In genomic region chr2:109433926-109434325, GRCh38 we compare ENCODE assay signal across 17 cellular contexts.
DNase-seq lines count a peak whose midpoint lies in the region; ATAC-seq and TF ChIP-seq lines count a peak whose summit lies in the region.
"Had no signal": no experiment of that assay in that cellular context is flagged by ENCODE, and none has a peak within 500 bp of the region (broad histone marks: within the 10 kb centered on the region; RNA-seq: fewer than 3 reads in every experiment).

No MANE protein-coding gene starts in this region.

- no peak overlapping the region for H2AK5ac ChIP-seq in neuronal stem cell (ENCODE audit: low read depth, low read length)

- H3K4me3 ChIP-seq in RWPE2 (ENCODE audit: severe bottlenecking) (no peak overlapping the region), neuronal stem cell (ENCODE audit: low read length in 2 of 2) (no peak overlapping the region), spleen (no peak overlapping the region), SK-N-SH (ENCODE audit: low read depth in 2 of 2, low read length in 1 of 2) (no peak overlapping the region)
- H3K4me3 ChIP-seq: GM23248 had no signal

- H2AFZ ChIP-seq in neuronal stem cell (ENCODE audit: low read length), result no peak overlapping the region
- no peak overlapping the region for H2AFZ ChIP-seq in SK-N-SH (ENCODE audit: low read depth)
- H2AFZ ChIP-seq: GM23248 had no signal

- H4K8ac ChIP-seq in neuronal stem cell (ENCODE audit: low read depth, low read length), result no peak overlapping the region

- H3K4me1 ChIP-seq in RWPE2 (ENCODE audit: insufficient read depth, poor library complexity, severe bottlenecking) (no peaks in the 10 kb centered on the region), neuronal stem cell (ENCODE audit: control insufficient read depth in 2 of 2, insufficient read depth in 1 of 2, low read depth in 1 of 2, low read length in 2 of 2) (peaks cover 0 to 2% of the 10 kb centered on the region in 2 donors), spleen (no peaks in the 10 kb centered on the region), SK-N-SH (ENCODE audit: control insufficient read depth in 1 of 2, insufficient read depth in 2 of 2, low read depth in 1 of 2, low read length in 1 of 2) (no peaks in the 10 kb centered on the region; a peak in 1 of 4 replicates)

- no peak overlapping the region for H3K4ac ChIP-seq in neuronal stem cell (ENCODE audit: low read length)

- no peak for TF ChIP-seq EP300 in SK-N-SH (IDR thresholded peaks at IDR 0.05; ENCODE audit: borderline replicate concordance in 1 of 2, low read depth in 1 of 2, low read length in 1 of 2)

- peak; percentile 31 for DNase-seq in RWPE2 (ENCODE audit: low spot score)
- peak; percentile 80 for DNase-seq in chondrocyte (ENCODE audit: low spot score)
- no peak for DNase-seq in neuronal stem cell (ENCODE audit: low spot score)
- DNase-seq in spleen, result peak; percentile 67
- no peak for DNase-seq in SK-N-SH
- no peak for DNase-seq in activated T-cell treated with anti-CD3 and anti-CD28 coated beads, Interleukin-2, amount 50 U/mL, for 1 hour
- no peak for DNase-seq in stimulated activated CD4-positive, alpha-beta T cell treated with anti-CD3 and anti-CD28 coated beads, Interleukin-4, amount 100 ng/mL, for 24 hours
- DNase-seq in HFFc6, result no peak
- DNase-seq: ACHN; C1 segment of cervical spinal cord; CD4-positive, alpha-beta T cell; DMS153; DMS79 treated with DMSO at 0.1 percent for 48 hours; EL; GM23248; H7 had no signal

- no peaks in the 10 kb centered on the region for H3K27me3 Mint-ChIP-seq in chondrocyte (ENCODE audit: low read depth)
- H3K27me3 Mint-ChIP-seq in HFFc6 (ENCODE audit: insufficient read depth), result peaks cover 13% of the 10 kb centered on the region
- H3K27me3 Mint-ChIP-seq: B cell; CD4-positive, alpha-beta T cell had no signal

- no peak overlapping the region for H2BK12ac ChIP-seq in neuronal stem cell (ENCODE audit: low read length)

- H3K23ac ChIP-seq in neuronal stem cell (ENCODE audit: low read depth, low read length, poor library complexity), result no peak overlapping the region

- no peaks in the 10 kb centered on the region for H4K20me1 ChIP-seq in SK-N-SH (ENCODE audit: insufficient read depth)

- H3K9me3 ChIP-seq in RWPE2 (ENCODE audit: severe bottlenecking) (no peaks in the 10 kb centered on the region), neuronal stem cell (replicated peaks in 1 of 2; ENCODE audit: control insufficient read depth in 2 of 2, insufficient read depth in 1 of 2, low read depth in 1 of 2, low read length in 2 of 2) (peaks cover 0 to 3% of the 10 kb centered on the region in 2 donors), spleen (no peaks in the 10 kb centered on the region), SK-N-SH (no peaks in the 10 kb centered on the region)

- H3K9ac ChIP-seq in neuronal stem cell (ENCODE audit: low read depth, low read length, poor library complexity) (no peak overlapping the region), SK-N-SH (no peak overlapping the region)
- H3K9ac ChIP-seq: GM23248 had no signal

- no peak for TF ChIP-seq RAD21 in SK-N-SH (IDR thresholded peaks at IDR 0.05; ENCODE audit: low read length)

- no CpG with 5 or more reads among the region's 10 CpGs for WGBS in neuronal stem cell (ENCODE audit: extremely low coverage in 2 of 2, insufficient read length in 2 of 2, insufficient replicate concordance in 1 of 2), 2 donors
- WGBS in spleen, 5 donors, result 93 to 95% (median 94%) methylated on average over 5 to 10 of the region's 10 CpGs
- 90% methylated on average over 7 of the region's 10 CpGs for WGBS in SK-N-SH (ENCODE audit: low lambda C conversion rate)

- no peak overlapping the region for H3K4me2 ChIP-seq in neuronal stem cell (ENCODE audit: insufficient read depth, low read length, poor library complexity, severe bottlenecking)
- no peak overlapping the region for H3K4me2 ChIP-seq in SK-N-SH

- TF ChIP-seq CTCF in RWPE2 (IDR thresholded peaks at IDR 0.05; ENCODE audit: poor library complexity, severe bottlenecking) (no peak), chondrocyte (IDR thresholded peaks at IDR 0.05) (no peak), spleen (IDR thresholded peaks at IDR 0.05 in 8 of 11, conservative IDR thresholded peaks at IDR 0.05 in 3 of 11) (no peak), SK-N-SH (IDR thresholded peaks at IDR 0.05) (no peak), HFFc6 (IDR thresholded peaks at IDR 0.05) (no peak)

- no peaks in the 10 kb centered on the region for H3K27me3 ChIP-seq in RWPE2 (ENCODE audit: insufficient read depth, poor library complexity, severe bottlenecking)
- no peaks in the 10 kb centered on the region for H3K27me3 ChIP-seq in neuronal stem cell (ENCODE audit: control insufficient read depth in 3 of 3, insufficient read depth in 3 of 3, low read depth in 1 of 3, low read length in 3 of 3)
- no peaks in the 10 kb centered on the region for H3K27me3 ChIP-seq in spleen (replicated peaks in 1 of 7)
- H3K27me3 ChIP-seq in SK-N-SH (ENCODE audit: insufficient read depth), result no peaks in the 10 kb centered on the region

- no peak for TF ChIP-seq POLR2A in spleen (IDR thresholded peaks at IDR 0.05)

- peak overlapping the region; percentile 42 for H3K18ac ChIP-seq in neuronal stem cell (ENCODE audit: low read length)

- H3K79me1 ChIP-seq in neuronal stem cell (ENCODE audit: low read depth, low read length), result no peaks in the 10 kb centered on the region

- H3F3A ChIP-seq in SK-N-SH (replicated peaks; ENCODE audit: insufficient read depth), result no peaks in the 10 kb centered on the region

- no peak overlapping the region for H3K27ac ChIP-seq in RWPE2 (ENCODE audit: poor library complexity, severe bottlenecking)
- H3K27ac ChIP-seq in neuronal stem cell (replicated peaks; ENCODE audit: low read length), result no peak overlapping the region
- no peak overlapping the region for H3K27ac ChIP-seq in spleen
- no peak overlapping the region for H3K27ac ChIP-seq in SK-N-SH (ENCODE audit: low read depth in 2 of 2, low read length in 1 of 2)
- H3K27ac ChIP-seq: GM23248 had no signal

- H3K4me3 Mint-ChIP-seq in chondrocyte (ENCODE audit: unreplicated experiment), result no peak overlapping the region
- H3K4me3 Mint-ChIP-seq in HFFc6, result no peak overlapping the region
- H3K4me3 Mint-ChIP-seq: B cell; CD4-positive, alpha-beta T cell had no signal

- H3K9me3 Mint-ChIP-seq in chondrocyte (ENCODE audit: low read depth), result no peaks in the 10 kb centered on the region
- H3K9me3 Mint-ChIP-seq in HFFc6, result no peaks in the 10 kb centered on the region
- H3K9me3 Mint-ChIP-seq: CD4-positive, alpha-beta T cell had no signal

- POLR2A ChIA-PET in SK-N-SH (lab: Yijun Ruan, JAX), result no interaction called here

- CTCF ChIA-PET in SK-N-SH (lab: Yijun Ruan, JAX), result interaction anchor here (0.6 to 1.2 kb wide), 2 partner anchors 76 to 168 kb away, joined by 3 to 7 read pairs; no protein-coding TSS in a partner anchor

- no peak for ATAC-seq in RWPE2 (ENCODE audit: low read depth)

- H3K14ac ChIP-seq in neuronal stem cell (ENCODE audit: low read length), result peak overlapping the region; percentile 50

- H3K36me3 Mint-ChIP-seq in chondrocyte (ENCODE audit: low read depth) (peaks cover 25% of the 10 kb centered on the region), HFFc6 (ENCODE audit: low read depth) (0 out of 2 replicates have a peak, but pooled peaks cover 3% of the 10 kb centered on the region)

- no peaks in the 10 kb centered on the region for H3K79me2 ChIP-seq in SK-N-SH (ENCODE audit: insufficient read depth)

- H2BK15ac ChIP-seq in neuronal stem cell (ENCODE audit: low read length), result no peak overlapping the region

- H4K91ac ChIP-seq in neuronal stem cell (ENCODE audit: low read depth, low read length, poor library complexity), result peak overlapping the region; percentile 41

- H3K27ac Mint-ChIP-seq in chondrocyte (ENCODE audit: unreplicated experiment) (peak overlapping the region; percentile 27), HFFc6 (no peak overlapping the region)
- H3K27ac Mint-ChIP-seq: B cell; CD4-positive, alpha-beta T cell had no signal

- no peak overlapping the region for H2BK5ac ChIP-seq in neuronal stem cell (ENCODE audit: low read length)

- H3K36me3 ChIP-seq in RWPE2 (ENCODE audit: low read depth) (no peaks in the 10 kb centered on the region), neuronal stem cell (replicated peaks in 1 of 2; ENCODE audit: control insufficient read depth in 2 of 2, insufficient read depth in 2 of 2, low read length in 2 of 2) (peaks cover 0 to 3% of the 10 kb centered on the region in 2 donors), spleen (peaks cover 0 to 23% (median 0%) of the 10 kb centered on the region in 6 donors), SK-N-SH (replicated peaks in 1 of 2; ENCODE audit: control insufficient read depth in 1 of 2, insufficient read depth in 2 of 2, low read length in 1 of 2) (peaks cover 5 to 9% of the 10 kb centered on the region in 2 experiments)

- no peak overlapping the region for H2BK120ac ChIP-seq in neuronal stem cell (ENCODE audit: low read depth, low read length)

- H3K9me2 ChIP-seq in SK-N-SH, result no peaks in the 10 kb centered on the region

- H3K4me1 Mint-ChIP-seq in chondrocyte (ENCODE audit: low read depth), result peaks cover 56% of the 10 kb centered on the region
- H3K4me1 Mint-ChIP-seq in HFFc6 (ENCODE audit: low read depth), result peaks cover 18% of the 10 kb centered on the region
- H3K4me1 Mint-ChIP-seq: B cell had no signal

- intact Hi-C loops in spleen (cut with DNase I; ENCODE audit: low total_unique reads), result no loop called here

TF ChIP-seq in SK-N-SH, 30 proteins besides CTCF, POLR2A, EP300 and RAD21 (continues in another document):
- TF ChIP-seq EZH2phosphoT487 (IDR thresholded peaks at IDR 0.05; ENCODE audit: borderline replicate concordance, low read depth) (no peak), FOXJ3 (CRISPR knock-in tag; IDR thresholded peaks at IDR 0.05) (no peak), RFX5 (IDR thresholded peaks at IDR 0.05; ENCODE audit: low read length) (no peak), POLR2AphosphoS5 (IDR thresholded peaks at IDR 0.05; ENCODE audit: low read depth, low read length) (no peak), RXRA (IDR thresholded peaks at IDR 0.05; ENCODE audit: borderline replicate concordance, low read depth) (no peak), CHD2 (IDR thresholded peaks at IDR 0.05; ENCODE audit: low read length, partially characterized antibody) (no peak), TCF12 (IDR thresholded peaks at IDR 0.05) (no peak), USF2 (IDR thresholded peaks at IDR 0.05; ENCODE audit: borderline replicate concordance, low read depth, low read length) (no peak), FOXM1 (IDR thresholded peaks at IDR 0.05; ENCODE audit: low read depth) (no peak), GABPA (IDR thresholded peaks at IDR 0.05; ENCODE audit: low read depth) (no peak), SIN3A (IDR thresholded peaks at IDR 0.05; ENCODE audit: borderline replicate concordance, low read depth, low read length) (no peak), MEF2A (IDR thresholded peaks at IDR 0.05; ENCODE audit: borderline replicate concordance, low read depth) (no peak)

Comparison
In these comparisons a context has a peak if more than half of its experiments do, and no peak if none do; other contexts are left out.
1. DNase-seq: peak in RWPE2 (single experiment), chondrocyte (single experiment) and spleen (single experiment); none in neuronal stem cell (single experiment), SK-N-SH (single experiment), activated T-cell treated with anti-CD3 and anti-CD28 coated beads, Interleukin-2, amount 50 U/mL, for 1 hour (single experiment), stimulated activated CD4-positive, alpha-beta T cell treated with anti-CD3 and anti-CD28 coated beads, Interleukin-4, amount 100 ng/mL, for 24 hours (single experiment) and HFFc6 (single experiment).